ENCODE assay signal across 11 cellular contexts in the genomic region with DNA sequence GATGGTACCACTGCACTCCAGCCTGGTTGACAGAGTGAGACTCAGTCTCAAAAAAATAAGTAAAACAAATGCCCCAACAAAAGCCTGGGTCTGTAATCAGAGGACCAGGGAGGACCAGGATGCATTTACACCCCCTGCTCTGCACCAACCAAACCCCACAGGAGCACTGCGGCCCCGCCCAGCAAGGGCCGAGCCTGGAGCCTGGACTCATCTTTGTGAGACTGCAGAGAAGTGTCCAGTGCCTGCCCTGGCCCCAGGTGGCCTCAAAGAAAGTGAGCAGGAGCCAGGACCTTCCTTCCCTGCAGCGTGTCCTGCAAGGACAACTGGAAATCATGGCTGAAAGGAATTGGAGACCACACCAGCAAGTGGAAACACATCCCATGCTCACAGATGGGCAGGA. TPM values are rescaled to one million over a fixed set of nuclear protein-coding genes. Genes with fewer than 3 reads are reported as not detected.
"Had no signal": no experiment of that assay in that cellular context is flagged by ENCODE, and none has a peak within 500 bp of the region (broad histone marks: within the 10 kb centered on the region; RNA-seq: fewer than 3 reads in every experiment).

No MANE protein-coding gene starts in this region.

- H3K9ac ChIP-seq: GM23248 had no signal

- FAIRE-seq: HepG2 had no signal

- H3K4me1 ChIP-seq: HAP-1 had no signal

- DNase-seq: GM23248, GOT3, H7, HFFc6 had no signal

- H3K36me3 ChIP-seq: HAP-1 had no signal

- H3K27ac ChIP-seq: GM23248, HL-60 had no signal

- ATAC-seq: HCT116, HepG2 had no signal

- H3K4me3 ChIP-seq: GM23248, HAP-1 had no signal

RNA-seq across cellular contexts. Expression of gene KNDC1, which starts 31.6 kb away (rescaled TPM):
- total RNA-seq: HepG2, HT1080 had no signal

RNA-seq across cellular contexts. Expression of gene UTF1, which starts 38.4 kb away (rescaled TPM):
- total RNA-seq: GM23248, H4, HepG2, HFFc6, HT1080 had no signal
- polyA plus RNA-seq: GM23248, HepG2, IgD-negative memory B cell had no signal

RNA-seq across cellular contexts. Expression of gene VENTX, which starts 46.0 kb away (rescaled TPM):
- total RNA-seq: GM23248, H4, HepG2, HFFc6 had no signal
- polyA plus RNA-seq: GM23248, HepG2, IgD-negative memory B cell had no signal
